ENCODE assay signal across 1 cellular context in genomic region chr3:105867690-105868449, GRCh38.
TF ChIP-seq lines count a peak whose summit lies in the region.

No MANE protein-coding gene starts in this region.

TF ChIP-seq in K562, 482 proteins besides CTCF, POLR2A, EP300 and RAD21 (continued from another document):
- no peak for TF ChIP-seq THAP7 (CRISPR knock-in tag; IDR thresholded peaks at IDR 0.05)
- TF ChIP-seq BRF2 (IDR thresholded peaks at IDR 0.05; ENCODE audit: borderline replicate concordance, insufficient read depth, insufficient read length): no peak
- no peak for TF ChIP-seq SMAD1 (IDR thresholded peaks at IDR 0.05; ENCODE audit: low read depth, low read length, partially characterized antibody)
- TF ChIP-seq THRAP3 (IDR thresholded peaks at IDR 0.05; ENCODE audit: borderline replicate concordance): no peak
- no peak for TF ChIP-seq CC2D1A (IDR thresholded peaks at IDR 0.05)
- TF ChIP-seq MECOM (CRISPR knock-in tag; IDR thresholded peaks at IDR 0.05): no peak
- no peak for TF ChIP-seq FOS (IDR thresholded peaks at IDR 0.05; ENCODE audit: extremely low read depth, insufficient read length)
